In the genomic region with DNA sequence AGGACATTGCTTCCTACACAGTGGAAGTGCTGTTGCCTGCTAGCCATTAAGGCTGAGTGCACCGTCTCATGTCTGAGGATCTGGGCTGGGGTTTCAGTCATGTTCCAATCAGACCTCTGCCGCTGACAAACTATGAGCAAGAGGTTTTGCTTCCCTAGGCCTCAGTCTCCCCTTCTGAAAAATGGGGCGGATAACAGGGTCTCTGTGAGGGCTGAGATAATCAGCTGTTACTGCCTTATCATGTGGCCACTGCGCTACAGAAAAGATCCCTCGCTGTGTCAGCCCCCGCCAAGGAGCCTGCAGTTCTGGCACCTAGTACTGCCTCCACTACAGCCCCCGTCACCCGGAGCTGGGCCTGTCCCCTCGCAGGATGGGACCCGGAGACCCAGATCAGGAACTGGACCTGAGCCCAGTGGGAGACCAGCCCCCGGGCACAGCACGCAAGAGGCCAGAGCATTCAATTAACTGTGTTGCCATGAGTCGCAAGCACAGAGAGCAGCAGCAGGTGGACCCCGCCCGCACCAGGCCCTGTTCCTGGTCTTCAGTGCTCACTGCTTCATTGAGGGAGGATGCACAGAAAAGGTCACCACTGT, we compare ENCODE assay signal across 1 cellular context.
TF ChIP-seq lines count a peak whose summit lies in the region.

No MANE protein-coding gene starts in this region.

TF ChIP-seq in HEK293, 187 proteins besides CTCF, POLR2A, EP300 and RAD21 (continued from another document):
- TF ChIP-seq, protein P1, sequence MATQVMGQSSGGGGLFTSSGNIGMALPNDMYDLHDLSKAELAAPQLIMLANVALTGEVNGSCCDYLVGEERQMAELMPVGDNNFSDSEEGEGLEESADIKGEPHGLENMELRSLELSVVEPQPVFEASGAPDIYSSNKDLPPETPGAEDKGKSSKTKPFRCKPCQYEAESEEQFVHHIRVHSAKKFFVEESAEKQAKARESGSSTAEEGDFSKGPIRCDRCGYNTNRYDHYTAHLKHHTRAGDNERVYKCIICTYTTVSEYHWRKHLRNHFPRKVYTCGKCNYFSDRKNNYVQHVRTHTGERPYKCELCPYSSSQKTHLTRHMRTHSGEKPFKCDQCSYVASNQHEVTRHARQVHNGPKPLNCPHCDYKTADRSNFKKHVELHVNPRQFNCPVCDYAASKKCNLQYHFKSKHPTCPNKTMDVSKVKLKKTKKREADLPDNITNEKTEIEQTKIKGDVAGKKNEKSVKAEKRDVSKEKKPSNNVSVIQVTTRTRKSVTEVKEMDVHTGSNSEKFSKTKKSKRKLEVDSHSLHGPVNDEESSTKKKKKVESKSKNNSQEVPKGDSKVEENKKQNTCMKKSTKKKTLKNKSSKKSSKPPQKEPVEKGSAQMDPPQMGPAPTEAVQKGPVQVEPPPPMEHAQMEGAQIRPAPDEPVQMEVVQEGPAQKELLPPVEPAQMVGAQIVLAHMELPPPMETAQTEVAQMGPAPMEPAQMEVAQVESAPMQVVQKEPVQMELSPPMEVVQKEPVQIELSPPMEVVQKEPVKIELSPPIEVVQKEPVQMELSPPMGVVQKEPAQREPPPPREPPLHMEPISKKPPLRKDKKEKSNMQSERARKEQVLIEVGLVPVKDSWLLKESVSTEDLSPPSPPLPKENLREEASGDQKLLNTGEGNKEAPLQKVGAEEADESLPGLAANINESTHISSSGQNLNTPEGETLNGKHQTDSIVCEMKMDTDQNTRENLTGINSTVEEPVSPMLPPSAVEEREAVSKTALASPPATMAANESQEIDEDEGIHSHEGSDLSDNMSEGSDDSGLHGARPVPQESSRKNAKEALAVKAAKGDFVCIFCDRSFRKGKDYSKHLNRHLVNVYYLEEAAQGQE (tag by site-specific recombination; IDR thresholded peaks at IDR 0.05), result no peak
- TF ChIP-seq SCRT2 (tag by site-specific recombination; IDR thresholded peaks at IDR 0.05) (peak; percentile 79), ZBTB7A (tag by site-specific recombination; IDR thresholded peaks at IDR 0.05; ENCODE audit: low read depth) (no peak), ZNF529 (tag by site-specific recombination; IDR thresholded peaks at IDR 0.05; ENCODE audit: insufficient replicate concordance) (no peak), ZNF133 (tag by site-specific recombination; IDR thresholded peaks at IDR 0.05) (no peak), ZNF292 (tag by site-specific recombination; IDR thresholded peaks at IDR 0.05; ENCODE audit: borderline replicate concordance, low read depth) (no peak), ZNF621 (tag by site-specific recombination; IDR thresholded peaks at IDR 0.05) (no peak), ZNF274 (IDR thresholded peaks at IDR 0.05; ENCODE audit: low read length) (no peak), ZNF274 (tag by site-specific recombination; IDR thresholded peaks at IDR 0.05; ENCODE audit: borderline replicate concordance) (no peak), ZNF560 (tag by site-specific recombination; IDR thresholded peaks at IDR 0.05; ENCODE audit: borderline replicate concordance) (no peak), KLF8 (tag by site-specific recombination; IDR thresholded peaks at IDR 0.05) (no peak), ZFP69B (tag by site-specific recombination; IDR thresholded peaks at IDR 0.05) (peak; percentile 83), IKZF3 (tag by site-specific recombination; IDR thresholded peaks at IDR 0.05) (no peak), ZNF558 (tag by site-specific recombination; IDR thresholded peaks at IDR 0.05) (no peak), ZNF19 (tag by site-specific recombination; IDR thresholded peaks at IDR 0.05; ENCODE audit: low read depth) (no peak), ZNF654 (tag by site-specific recombination; IDR thresholded peaks at IDR 0.05; ENCODE audit: low read depth) (no peak), ZNF214 (tag by site-specific recombination; IDR thresholded peaks at IDR 0.05; ENCODE audit: borderline replicate concordance) (no peak), ZNF629 (tag by site-specific recombination; IDR thresholded peaks at IDR 0.05) (no peak), ZNF354C (tag by site-specific recombination; IDR thresholded peaks at IDR 0.05; ENCODE audit: borderline replicate concordance, low read depth) (no peak), ZFP3 (tag by site-specific recombination; IDR thresholded peaks at IDR 0.05; ENCODE audit: low read depth) (no peak), ZNF701 (tag by site-specific recombination; IDR thresholded peaks at IDR 0.05) (no peak), ZNF37A (tag by site-specific recombination; IDR thresholded peaks at IDR 0.05) (no peak), MYNN (tag by site-specific recombination; IDR thresholded peaks at IDR 0.05; ENCODE audit: borderline replicate concordance) (no peak), OVOL3 (tag by site-specific recombination; IDR thresholded peaks at IDR 0.05) (no peak), ZNF423 (tag by site-specific recombination; IDR thresholded peaks at IDR 0.05) (no peak), ZFP37 (tag by site-specific recombination; IDR thresholded peaks at IDR 0.05) (no peak), RBAK (tag by site-specific recombination; IDR thresholded peaks at IDR 0.05) (no peak), ZNF24 (tag by site-specific recombination; IDR thresholded peaks at IDR 0.05) (0 out of 2 replicates have a peak, but pooled peaks have one; percentile 23)
- TF ChIP-seq, protein P2, sequence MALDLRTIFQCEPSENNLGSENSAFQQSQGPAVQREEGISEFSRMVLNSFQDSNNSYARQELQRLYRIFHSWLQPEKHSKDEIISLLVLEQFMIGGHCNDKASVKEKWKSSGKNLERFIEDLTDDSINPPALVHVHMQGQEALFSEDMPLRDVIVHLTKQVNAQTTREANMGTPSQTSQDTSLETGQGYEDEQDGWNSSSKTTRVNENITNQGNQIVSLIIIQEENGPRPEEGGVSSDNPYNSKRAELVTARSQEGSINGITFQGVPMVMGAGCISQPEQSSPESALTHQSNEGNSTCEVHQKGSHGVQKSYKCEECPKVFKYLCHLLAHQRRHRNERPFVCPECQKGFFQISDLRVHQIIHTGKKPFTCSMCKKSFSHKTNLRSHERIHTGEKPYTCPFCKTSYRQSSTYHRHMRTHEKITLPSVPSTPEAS (tag by site-specific recombination; IDR thresholded peaks at IDR 0.05), result 0 out of 2 replicates have a peak, but pooled peaks have one; percentile 5
- TF ChIP-seq, protein P3, sequence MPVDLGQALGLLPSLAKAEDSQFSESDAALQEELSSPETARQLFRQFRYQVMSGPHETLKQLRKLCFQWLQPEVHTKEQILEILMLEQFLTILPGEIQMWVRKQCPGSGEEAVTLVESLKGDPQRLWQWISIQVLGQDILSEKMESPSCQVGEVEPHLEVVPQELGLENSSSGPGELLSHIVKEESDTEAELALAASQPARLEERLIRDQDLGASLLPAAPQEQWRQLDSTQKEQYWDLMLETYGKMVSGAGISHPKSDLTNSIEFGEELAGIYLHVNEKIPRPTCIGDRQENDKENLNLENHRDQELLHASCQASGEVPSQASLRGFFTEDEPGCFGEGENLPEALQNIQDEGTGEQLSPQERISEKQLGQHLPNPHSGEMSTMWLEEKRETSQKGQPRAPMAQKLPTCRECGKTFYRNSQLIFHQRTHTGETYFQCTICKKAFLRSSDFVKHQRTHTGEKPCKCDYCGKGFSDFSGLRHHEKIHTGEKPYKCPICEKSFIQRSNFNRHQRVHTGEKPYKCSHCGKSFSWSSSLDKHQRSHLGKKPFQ (tag by site-specific recombination; IDR thresholded peaks at IDR 0.05), result no peak
- TF ChIP-seq, protein P4, sequence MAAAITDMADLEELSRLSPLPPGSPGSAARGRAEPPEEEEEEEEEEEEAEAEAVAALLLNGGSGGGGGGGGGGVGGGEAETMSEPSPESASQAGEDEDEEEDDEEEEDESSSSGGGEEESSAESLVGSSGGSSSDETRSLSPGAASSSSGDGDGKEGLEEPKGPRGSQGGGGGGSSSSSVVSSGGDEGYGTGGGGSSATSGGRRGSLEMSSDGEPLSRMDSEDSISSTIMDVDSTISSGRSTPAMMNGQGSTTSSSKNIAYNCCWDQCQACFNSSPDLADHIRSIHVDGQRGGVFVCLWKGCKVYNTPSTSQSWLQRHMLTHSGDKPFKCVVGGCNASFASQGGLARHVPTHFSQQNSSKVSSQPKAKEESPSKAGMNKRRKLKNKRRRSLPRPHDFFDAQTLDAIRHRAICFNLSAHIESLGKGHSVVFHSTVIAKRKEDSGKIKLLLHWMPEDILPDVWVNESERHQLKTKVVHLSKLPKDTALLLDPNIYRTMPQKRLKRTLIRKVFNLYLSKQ (tag by site-specific recombination; IDR thresholded peaks at IDR 0.05; ENCODE audit: borderline replicate concordance), result no peak
- TF ChIP-seq, protein P5, sequence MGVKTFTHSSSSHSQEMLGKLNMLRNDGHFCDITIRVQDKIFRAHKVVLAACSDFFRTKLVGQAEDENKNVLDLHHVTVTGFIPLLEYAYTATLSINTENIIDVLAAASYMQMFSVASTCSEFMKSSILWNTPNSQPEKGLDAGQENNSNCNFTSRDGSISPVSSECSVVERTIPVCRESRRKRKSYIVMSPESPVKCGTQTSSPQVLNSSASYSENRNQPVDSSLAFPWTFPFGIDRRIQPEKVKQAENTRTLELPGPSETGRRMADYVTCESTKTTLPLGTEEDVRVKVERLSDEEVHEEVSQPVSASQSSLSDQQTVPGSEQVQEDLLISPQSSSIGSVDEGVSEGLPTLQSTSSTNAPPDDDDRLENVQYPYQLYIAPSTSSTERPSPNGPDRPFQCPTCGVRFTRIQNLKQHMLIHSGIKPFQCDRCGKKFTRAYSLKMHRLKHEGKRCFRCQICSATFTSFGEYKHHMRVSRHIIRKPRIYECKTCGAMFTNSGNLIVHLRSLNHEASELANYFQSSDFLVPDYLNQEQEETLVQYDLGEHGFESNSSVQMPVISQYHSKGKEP (tag by site-specific recombination; IDR thresholded peaks at IDR 0.05), result no peak
- TF ChIP-seq, protein P6, sequence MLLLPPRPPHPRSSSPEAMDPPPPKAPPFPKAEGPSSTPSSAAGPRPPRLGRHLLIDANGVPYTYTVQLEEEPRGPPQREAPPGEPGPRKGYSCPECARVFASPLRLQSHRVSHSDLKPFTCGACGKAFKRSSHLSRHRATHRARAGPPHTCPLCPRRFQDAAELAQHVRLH (tag by site-specific recombination; IDR thresholded peaks at IDR 0.05), result 0 out of 2 replicates have a peak, but pooled peaks have one; percentile 6
- TF ChIP-seq, protein P7, sequence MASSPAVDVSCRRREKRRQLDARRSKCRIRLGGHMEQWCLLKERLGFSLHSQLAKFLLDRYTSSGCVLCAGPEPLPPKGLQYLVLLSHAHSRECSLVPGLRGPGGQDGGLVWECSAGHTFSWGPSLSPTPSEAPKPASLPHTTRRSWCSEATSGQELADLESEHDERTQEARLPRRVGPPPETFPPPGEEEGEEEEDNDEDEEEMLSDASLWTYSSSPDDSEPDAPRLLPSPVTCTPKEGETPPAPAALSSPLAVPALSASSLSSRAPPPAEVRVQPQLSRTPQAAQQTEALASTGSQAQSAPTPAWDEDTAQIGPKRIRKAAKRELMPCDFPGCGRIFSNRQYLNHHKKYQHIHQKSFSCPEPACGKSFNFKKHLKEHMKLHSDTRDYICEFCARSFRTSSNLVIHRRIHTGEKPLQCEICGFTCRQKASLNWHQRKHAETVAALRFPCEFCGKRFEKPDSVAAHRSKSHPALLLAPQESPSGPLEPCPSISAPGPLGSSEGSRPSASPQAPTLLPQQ (tag by site-specific recombination; IDR thresholded peaks at IDR 0.05), result 0 out of 2 replicates have a peak, but pooled peaks have one; percentile 77
- TF ChIP-seq, protein P8, sequence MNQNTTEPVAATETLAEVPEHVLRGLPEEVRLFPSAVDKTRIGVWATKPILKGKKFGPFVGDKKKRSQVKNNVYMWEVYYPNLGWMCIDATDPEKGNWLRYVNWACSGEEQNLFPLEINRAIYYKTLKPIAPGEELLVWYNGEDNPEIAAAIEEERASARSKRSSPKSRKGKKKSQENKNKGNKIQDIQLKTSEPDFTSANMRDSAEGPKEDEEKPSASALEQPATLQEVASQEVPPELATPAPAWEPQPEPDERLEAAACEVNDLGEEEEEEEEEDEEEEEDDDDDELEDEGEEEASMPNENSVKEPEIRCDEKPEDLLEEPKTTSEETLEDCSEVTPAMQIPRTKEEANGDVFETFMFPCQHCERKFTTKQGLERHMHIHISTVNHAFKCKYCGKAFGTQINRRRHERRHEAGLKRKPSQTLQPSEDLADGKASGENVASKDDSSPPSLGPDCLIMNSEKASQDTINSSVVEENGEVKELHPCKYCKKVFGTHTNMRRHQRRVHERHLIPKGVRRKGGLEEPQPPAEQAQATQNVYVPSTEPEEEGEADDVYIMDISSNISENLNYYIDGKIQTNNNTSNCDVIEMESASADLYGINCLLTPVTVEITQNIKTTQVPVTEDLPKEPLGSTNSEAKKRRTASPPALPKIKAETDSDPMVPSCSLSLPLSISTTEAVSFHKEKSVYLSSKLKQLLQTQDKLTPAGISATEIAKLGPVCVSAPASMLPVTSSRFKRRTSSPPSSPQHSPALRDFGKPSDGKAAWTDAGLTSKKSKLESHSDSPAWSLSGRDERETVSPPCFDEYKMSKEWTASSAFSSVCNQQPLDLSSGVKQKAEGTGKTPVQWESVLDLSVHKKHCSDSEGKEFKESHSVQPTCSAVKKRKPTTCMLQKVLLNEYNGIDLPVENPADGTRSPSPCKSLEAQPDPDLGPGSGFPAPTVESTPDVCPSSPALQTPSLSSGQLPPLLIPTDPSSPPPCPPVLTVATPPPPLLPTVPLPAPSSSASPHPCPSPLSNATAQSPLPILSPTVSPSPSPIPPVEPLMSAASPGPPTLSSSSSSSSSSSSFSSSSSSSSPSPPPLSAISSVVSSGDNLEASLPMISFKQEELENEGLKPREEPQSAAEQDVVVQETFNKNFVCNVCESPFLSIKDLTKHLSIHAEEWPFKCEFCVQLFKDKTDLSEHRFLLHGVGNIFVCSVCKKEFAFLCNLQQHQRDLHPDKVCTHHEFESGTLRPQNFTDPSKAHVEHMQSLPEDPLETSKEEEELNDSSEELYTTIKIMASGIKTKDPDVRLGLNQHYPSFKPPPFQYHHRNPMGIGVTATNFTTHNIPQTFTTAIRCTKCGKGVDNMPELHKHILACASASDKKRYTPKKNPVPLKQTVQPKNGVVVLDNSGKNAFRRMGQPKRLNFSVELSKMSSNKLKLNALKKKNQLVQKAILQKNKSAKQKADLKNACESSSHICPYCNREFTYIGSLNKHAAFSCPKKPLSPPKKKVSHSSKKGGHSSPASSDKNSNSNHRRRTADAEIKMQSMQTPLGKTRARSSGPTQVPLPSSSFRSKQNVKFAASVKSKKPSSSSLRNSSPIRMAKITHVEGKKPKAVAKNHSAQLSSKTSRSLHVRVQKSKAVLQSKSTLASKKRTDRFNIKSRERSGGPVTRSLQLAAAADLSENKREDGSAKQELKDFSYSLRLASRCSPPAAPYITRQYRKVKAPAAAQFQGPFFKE (tag by site-specific recombination; IDR thresholded peaks at IDR 0.05; ENCODE audit: borderline replicate concordance), result no peak
- TF ChIP-seq, protein P9, sequence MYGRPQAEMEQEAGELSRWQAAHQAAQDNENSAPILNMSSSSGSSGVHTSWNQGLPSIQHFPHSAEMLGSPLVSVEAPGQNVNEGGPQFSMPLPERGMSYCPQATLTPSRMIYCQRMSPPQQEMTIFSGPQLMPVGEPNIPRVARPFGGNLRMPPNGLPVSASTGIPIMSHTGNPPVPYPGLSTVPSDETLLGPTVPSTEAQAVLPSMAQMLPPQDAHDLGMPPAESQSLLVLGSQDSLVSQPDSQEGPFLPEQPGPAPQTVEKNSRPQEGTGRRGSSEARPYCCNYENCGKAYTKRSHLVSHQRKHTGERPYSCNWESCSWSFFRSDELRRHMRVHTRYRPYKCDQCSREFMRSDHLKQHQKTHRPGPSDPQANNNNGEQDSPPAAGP (tag by site-specific recombination; IDR thresholded peaks at IDR 0.05), result no peak
